In the genomic region with DNA sequence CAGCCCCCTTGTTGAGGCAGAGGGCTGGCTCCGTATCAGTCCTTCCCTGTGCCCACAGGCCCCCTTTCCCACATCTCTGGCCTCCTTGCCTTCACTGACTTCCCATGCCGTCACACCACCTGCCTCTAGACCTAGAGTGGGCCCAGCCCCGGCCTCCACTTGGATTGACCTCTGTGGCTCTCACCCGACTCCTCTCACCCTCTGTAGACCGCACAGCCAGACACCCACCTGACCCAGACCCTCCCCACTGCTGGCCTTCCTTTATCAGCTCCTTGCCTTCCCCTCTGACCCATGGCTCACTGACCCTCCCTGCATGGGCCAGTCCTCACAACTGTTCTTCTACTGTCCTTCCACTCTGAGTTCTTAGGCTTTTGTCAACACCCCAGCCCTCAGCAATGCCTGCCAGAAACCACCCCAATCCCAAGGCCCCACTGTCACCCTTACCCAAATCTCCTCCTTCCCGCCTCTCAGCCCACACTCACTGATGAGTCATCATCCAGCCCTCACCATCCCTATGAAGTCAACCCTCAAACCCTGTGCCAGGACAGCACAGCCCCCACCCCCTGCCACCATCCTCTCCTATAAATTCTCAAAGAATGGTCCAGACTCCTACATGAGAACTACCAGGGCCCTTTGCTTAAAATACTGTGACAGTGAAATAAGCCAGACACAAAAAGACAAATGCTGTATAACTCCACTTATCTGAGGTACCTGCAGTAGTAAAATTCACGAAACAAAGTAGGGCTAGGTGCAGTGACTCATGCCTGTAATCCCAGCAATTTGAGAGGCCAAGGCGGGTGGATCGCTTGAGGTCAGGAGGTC, we compare ENCODE assay signal across 10 cellular contexts. TPM values are rescaled to one million over a fixed set of nuclear protein-coding genes. Genes with fewer than 3 reads are reported as not detected.
DNase-seq lines count a peak whose midpoint lies in the region; ATAC-seq, FAIRE-seq and TF ChIP-seq lines count a peak whose summit lies in the region.
"Had no signal": no experiment of that assay in that cellular context is flagged by ENCODE, and none has a peak within 500 bp of the region (broad histone marks: within the 10 kb centered on the region; RNA-seq: fewer than 3 reads in every experiment).

No MANE protein-coding gene starts in this region.

- H3F3A ChIP-seq in GM23248 (ENCODE audit: insufficient read depth) = no peaks in the 10 kb centered on the region

- TF ChIP-seq POLR2A in esophagus squamous epithelium (IDR thresholded peaks at IDR 0.05) = no peak

- peak overlapping the region; percentile 50 for H3K4me2 ChIP-seq in GM23248 (ENCODE audit: unreplicated experiment)

- no peaks in the 10 kb centered on the region for H3K9me3 ChIP-seq in GM23248 (ENCODE audit: low read depth)
- no peaks in the 10 kb centered on the region for H3K9me3 ChIP-seq in esophagus squamous epithelium

- H3K9me2 ChIP-seq in GM23248 (ENCODE audit: insufficient read depth) = no peaks in the 10 kb centered on the region

- no peaks in the 10 kb centered on the region for H4K20me1 ChIP-seq in GM23248 (ENCODE audit: insufficient read depth)

- H2AFZ ChIP-seq in GM23248 = no peak overlapping the region

- DNase-seq in GM23248 (peak; percentile 63), RCC 7860 (ENCODE audit: low spot score) (peak; percentile 65), esophagus squamous epithelium (lab: John Stamatoyannopoulos, UW) (no peak), sciatic nerve (ENCODE audit: low spot score) (no peak), COLO668 (lab: John Stamatoyannopoulos, UW; ENCODE audit: unreplicated experiment) (no peak)
- DNase-seq: NCI-H1048, T-cell had no signal

- TF ChIP-seq CTCF in esophagus squamous epithelium (IDR thresholded peaks at IDR 0.05) = no peak

- intact Hi-C loops in esophagus squamous epithelium (cut with DNase I) (no loop called here), sciatic nerve (cut with DNase I) (no loop called here)

- H3K27me3 ChIP-seq in GM23248 (replicated peaks; ENCODE audit: insufficient read depth) (no peaks in the 10 kb centered on the region), esophagus squamous epithelium (no peaks in the 10 kb centered on the region)

- WGBS in GM23248 (ENCODE audit: low coverage in 1 of 2, low lambda C conversion rate in 2 of 2, missing lambda C conversion rate in 2 of 2), 2 experiments = 55 to 61% methylated on average over 9 of the region's 9 CpGs
- WGBS in esophagus squamous epithelium, 2 donors = 52 to 57% methylated on average over 9 of the region's 9 CpGs

- H3K4me1 ChIP-seq in GM23248 (ENCODE audit: insufficient read depth) = peaks cover 10% of the 10 kb centered on the region
- H3K4me1 ChIP-seq in esophagus squamous epithelium = peaks cover 4 to 13% (median 9%) of the 10 kb centered on the region in 3 donors

- no peak overlapping the region for H3K27ac ChIP-seq in GM23248
- peak overlapping the region; percentile 39 to 69 (median 64) for H3K27ac ChIP-seq in esophagus squamous epithelium

- FAIRE-seq in RCC 7860 (lab: Jason Lieb, UNC) = peak; percentile 86

- ATAC-seq in sciatic nerve (peak; percentile 58), HG02798 (IDR thresholded peaks at IDR 0.05; ENCODE audit: poor library complexity, unreplicated experiment) (no peak), GM19324 (IDR thresholded peaks at IDR 0.05; ENCODE audit: low FRiP score, unreplicated experiment) (no peak), HG02571 (IDR thresholded peaks at IDR 0.05; ENCODE audit: unreplicated experiment) (no peak)
- ATAC-seq: T-cell had no signal

- no peak overlapping the region for H3K9ac ChIP-seq in GM23248

- in situ Hi-C loops in GM23248 (cut with MboI) = no loop called here

- H3K79me2 ChIP-seq in GM23248 (ENCODE audit: insufficient read depth) = no peaks in the 10 kb centered on the region

- no peak overlapping the region for H3K4me3 ChIP-seq in GM23248
- H3K4me3 ChIP-seq in esophagus squamous epithelium = no peak overlapping the region

- H3K36me3 ChIP-seq in GM23248 (ENCODE audit: low read depth) = no peaks in the 10 kb centered on the region
- H3K36me3 ChIP-seq in esophagus squamous epithelium = no peaks in the 10 kb centered on the region

RNA-seq across cellular contexts. Expression of a gene that starts 53.4 kb away (rescaled TPM):
- not detected in 2 replicates for total RNA-seq in GM23248 (2014; rRNA removed; shearing (Covaris generic))
- polyA plus RNA-seq in GM23248 (2016; fragmentation: Nextera tagmentation; extraction: Ambion mirVana) = not detected in 2 replicates
- 1 to 10 TPM in 2 of 4 donors, not detected in 2; 5.9 to 6.6 TPM for total RNA-seq in esophagus squamous epithelium
- 3.5 TPM for total RNA-seq in sciatic nerve

Comparison
In these comparisons a context has a peak if more than half of its experiments do, and no peak if none do; other contexts are left out.
1. DNase-seq: peak in GM23248 (single experiment) and RCC 7860 (single experiment); none in esophagus squamous epithelium (single experiment), sciatic nerve (single experiment) and COLO668 (single experiment).